8 cellular contexts compared by ENCODE assay signal in the genomic region with DNA sequence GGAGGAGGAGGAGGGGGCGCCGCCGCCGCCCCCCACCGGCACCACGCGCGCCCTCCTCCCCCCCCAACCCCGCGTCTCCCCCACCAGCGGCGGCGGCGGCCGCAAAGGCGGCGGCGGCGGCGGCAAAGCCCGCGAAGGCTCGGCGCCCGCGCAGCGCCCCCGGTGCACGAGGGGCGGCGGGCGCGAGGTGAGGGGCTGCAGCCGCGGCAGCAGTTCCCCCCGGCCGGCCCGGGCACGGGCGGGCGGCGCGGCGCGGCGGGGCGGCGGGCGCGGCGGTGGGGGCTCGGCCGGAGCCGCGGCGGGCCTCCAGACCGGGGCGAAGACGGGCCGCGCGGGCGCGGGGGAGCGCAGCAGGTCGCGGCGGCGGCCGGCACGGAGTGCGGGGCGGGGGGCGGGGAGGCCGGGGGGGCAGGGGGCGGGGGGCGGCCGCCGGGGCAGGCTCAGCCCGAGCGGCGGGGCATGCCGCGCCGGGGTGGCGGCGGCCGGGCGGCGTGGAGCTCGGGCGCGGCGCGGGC. TPM values are rescaled to one million over a fixed set of nuclear protein-coding genes. Genes with fewer than 3 reads are reported as not detected.
DNase-seq lines count a peak whose midpoint lies in the region; ATAC-seq and TF ChIP-seq lines count a peak whose summit lies in the region.

No MANE protein-coding gene starts in this region.

- H3K4me1 ChIP-seq in Peyer's patch (peaks cover 4 to 25% (median 11%) of the 10 kb centered on the region in 4 donors), skeletal muscle satellite cell (ENCODE audit: control insufficient read depth, insufficient read depth, low read length) (peaks cover 38% of the 10 kb centered on the region)

- H3K9me3 ChIP-seq in Peyer's patch = no peaks in the 10 kb centered on the region
- H3K9me3 ChIP-seq in skeletal muscle satellite cell (replicated peaks; ENCODE audit: low read length) = no peaks in the 10 kb centered on the region

- H3K4me2 ChIP-seq in skeletal muscle satellite cell (ENCODE audit: low read length) = peak overlapping the region; percentile 98

- no peak for TF ChIP-seq CTCF in Peyer's patch (IDR thresholded peaks at IDR 0.05)
- no peak for TF ChIP-seq CTCF in fibroblast of mammary gland (conservative IDR thresholded peaks at IDR 0.05; ENCODE audit: control insufficient read depth, insufficient read depth, low read depth, low read length)

- no peak for TF ChIP-seq POLR2A in Peyer's patch (IDR thresholded peaks at IDR 0.05)

- peak; percentile 0 for ATAC-seq in GM19324 (IDR thresholded peaks at IDR 0.05; ENCODE audit: low FRiP score, unreplicated experiment)
- no peak for ATAC-seq in HG03432 (IDR thresholded peaks at IDR 0.05; ENCODE audit: unreplicated experiment)

- H3K9ac ChIP-seq in skeletal muscle satellite cell (ENCODE audit: low read depth, low read length) = peak overlapping the region; percentile 98

- H3K27ac ChIP-seq in Peyer's patch = peak overlapping the region; percentile 97 to 100 (median 100)

- H3K27me3 ChIP-seq in Peyer's patch (no peaks in the 10 kb centered on the region), skeletal muscle satellite cell (ENCODE audit: control insufficient read depth, insufficient read depth, low read length) (no peaks in the 10 kb centered on the region)

- no peak for DNase-seq in Peyer's patch
- no peak for DNase-seq in fibroblast of mammary gland (ENCODE audit: low read depth)
- DNase-seq in activated gamma-delta T cell (lab: John Stamatoyannopoulos, UW) = no peak
- DNase-seq in NCI-H187 treated with DMSO at 0.1 percent for 48 hours (lab: John Stamatoyannopoulos, UW) = no peak
- no peak for DNase-seq in activated effector memory CD4-positive, alpha-beta T cell treated with Interleukin-2 at 50 U/mL for 16 hours

- H3K36me3 ChIP-seq in Peyer's patch = peaks cover 0 to 24% (median 0%) of the 10 kb centered on the region in 3 donors
- H3K36me3 ChIP-seq in skeletal muscle satellite cell (ENCODE audit: insufficient read depth, low read length) = peaks cover 42% of the 10 kb centered on the region

- peak overlapping the region; percentile 70 to 89 (median 86) for H3K4me3 ChIP-seq in Peyer's patch
- H3K4me3 ChIP-seq in fibroblast of mammary gland (ENCODE audit: control insufficient read depth, low read depth, low read length) = peak overlapping the region; percentile 84
- H3K4me3 ChIP-seq in skeletal muscle satellite cell (ENCODE audit: low read length) = peak overlapping the region; percentile 78

RNA-seq across cellular contexts. Expression of a gene that starts 0.4 kb away (rescaled TPM):
- total RNA-seq in Peyer's patch = 10 to 100 TPM; 73.4 to 99.6 (median 86.5) TPM
- 61.6 and 73.8 TPM in 2 replicates for total RNA-seq in skeletal muscle satellite cell (2012; rRNA removed)
